In genomic region chr3:194064380-194065118, GRCh38 we compare ENCODE assay signal across 16 cellular contexts.
"Had no signal": no experiment of that assay in that cellular context is flagged by ENCODE, and none has a peak within 500 bp of the region (broad histone marks: within the 10 kb centered on the region; RNA-seq: fewer than 3 reads in every experiment).

No MANE protein-coding gene starts in this region.

- H3K27me3 ChIP-seq: gastroesophageal sphincter, left lung had no signal

- H3K4me3 ChIP-seq: gastroesophageal sphincter, left lung had no signal

- H3K27ac ChIP-seq: epithelial cell of prostate, gastroesophageal sphincter, left lung, neutrophil had no signal

- H3K36me3 ChIP-seq: gastroesophageal sphincter, left lung, neutrophil had no signal

- ATAC-seq: activated CD4-positive, CD25-positive, alpha-beta regulatory T cell treated with anti-CD3 and anti-CD28 coated beads, Interleukin-2, amount 50 U/mL, for 24 hours; activated naive CD4-positive, alpha-beta T cell treated with anti-CD3 and anti-CD28 coated beads, Interleukin-2, amount 50 U/mL, for 72 hours; gastroesophageal sphincter; left lung had no signal

- H3K9me3 ChIP-seq: gastroesophageal sphincter, left lung, neutrophil had no signal

- H3K4me1 ChIP-seq: gastroesophageal sphincter had no signal

- DNase-seq: activated CD4-positive, alpha-beta T cell treated with anti-CD3 and anti-CD28 coated beads, Interleukin-2, amount 50 U/mL, for 4 hours; activated effector memory CD4-positive, alpha-beta T cell treated with Interleukin-2 at 50 U/mL for 16 hours; activated T-cell treated with anti-CD3 and anti-CD28 coated beads, Interleukin-2, amount 50 U/mL, for 1 hour; amniotic stem cell; effector memory CD4-positive, alpha-beta T cell; left lung; mesenchymal stem cell; stimulated activated naive CD4-positive, alpha-beta T cell; T-helper 2 cell; trophoblast cell had no signal

- FAIRE-seq: keratinocyte had no signal
